Comparison of ENCODE assay signal across 9 cellular contexts in genomic region chr1:9180077-9180819, GRCh38. TPM values are rescaled to one million over a fixed set of nuclear protein-coding genes. Genes with fewer than 3 reads are reported as not detected.
A peak's percentile ranks its signal among the peaks of the same experiment; 100 is the strongest.
DNase-seq lines count a peak whose midpoint lies in the region; ATAC-seq and TF ChIP-seq lines count a peak whose summit lies in the region.
"Had no signal": no experiment of that assay in that cellular context is flagged by ENCODE, and none has a peak within 500 bp of the region (broad histone marks: within the 10 kb centered on the region; RNA-seq: fewer than 3 reads in every experiment).

No MANE protein-coding gene starts in this region.

- CTCF ChIA-PET in SK-N-SH (lab: Yijun Ruan, JAX) = interaction anchor here (0.6 to 2.9 kb wide), 19 partner anchors 9 to 311 kb away, joined by 3 to 15 read pairs (median 4); no protein-coding TSS in a partner anchor

- H3K9me2 ChIP-seq in SK-N-SH = no peaks in the 10 kb centered on the region

- no peak for TF ChIP-seq POLR2A in stomach (IDR thresholded peaks at IDR 0.05)

- H3K4me1 Mint-ChIP-seq in stimulated activated naive B cell treated with anti-CD40 and anti-IgM and Interleukin-4, amounts not matched to agents 10 μg/mL and 1 μg/mL and 100 μg/mL, for 72 hours = peaks cover 9 to 13% of the 10 kb centered on the region in 2 donors

- 69% methylated on average over 8 of the region's 9 CpGs for WGBS in SK-N-SH (ENCODE audit: low lambda C conversion rate)
- WGBS in stomach, 5 donors = 70 to 79% (median 73%) methylated on average over 9 of the region's 9 CpGs

- H3K79me2 ChIP-seq in SK-N-SH (ENCODE audit: insufficient read depth) = peaks cover 79% of the 10 kb centered on the region

- no peak overlapping the region for H3K27ac Mint-ChIP-seq in stimulated activated naive B cell treated with anti-CD40 and anti-IgM and Interleukin-4, amounts not matched to agents 10 μg/mL and 1 μg/mL and 100 μg/mL, for 72 hours

- TF ChIP-seq RAD21 in SK-N-SH (IDR thresholded peaks at IDR 0.05; ENCODE audit: low read length) = no peak

- H2AFZ ChIP-seq in SK-N-SH (ENCODE audit: low read depth) = no peak overlapping the region

- TF ChIP-seq CTCF in SK-N-SH (IDR thresholded peaks at IDR 0.05) (no peak), RWPE2 (IDR thresholded peaks at IDR 0.05; ENCODE audit: poor library complexity, severe bottlenecking) (no peak), foreskin keratinocyte (conservative IDR thresholded peaks at IDR 0.05) (no peak), stomach (IDR thresholded peaks at IDR 0.05) (no peak)

- peak overlapping the region; percentile 75 to 87 for H3K4me3 ChIP-seq in SK-N-SH (ENCODE audit: low read depth in 2 of 2, low read length in 1 of 2)
- no peak overlapping the region for H3K4me3 ChIP-seq in RWPE2 (ENCODE audit: severe bottlenecking)
- H3K4me3 ChIP-seq in stomach = peak overlapping the region in 2 of 4 donors; percentile 84 to 87

- H3F3A ChIP-seq in SK-N-SH (replicated peaks; ENCODE audit: insufficient read depth) = no peaks in the 10 kb centered on the region

- H3K4me1 ChIP-seq in SK-N-SH (ENCODE audit: control insufficient read depth in 1 of 2, insufficient read depth in 2 of 2, low read depth in 1 of 2, low read length in 1 of 2) (peaks cover 0 to 32% of the 10 kb centered on the region in 2 experiments; a peak in 1 of 4 replicates), RWPE2 (ENCODE audit: insufficient read depth, poor library complexity, severe bottlenecking) (peaks cover 8% of the 10 kb centered on the region), foreskin keratinocyte (peaks cover 5% of the 10 kb centered on the region), stomach (peaks cover 30 to 54% (median 37%) of the 10 kb centered on the region in 4 donors)

- TF ChIP-seq EP300 in SK-N-SH (IDR thresholded peaks at IDR 0.05; ENCODE audit: borderline replicate concordance in 1 of 2, low read depth in 1 of 2, low read length in 1 of 2) (no peak), stomach (IDR thresholded peaks at IDR 0.05) (no peak)

- H3K9me3 Mint-ChIP-seq in stimulated activated naive B cell treated with anti-CD40 and anti-IgM and Interleukin-4, amounts not matched to agents 10 μg/mL and 1 μg/mL and 100 μg/mL, for 72 hours = no peaks in the 10 kb centered on the region

- intact Hi-C loops in stomach (cut with DNase I; ENCODE audit: low total_unique reads) = no loop called here

- POLR2A ChIA-PET in SK-N-SH (lab: Yijun Ruan, JAX) = no interaction called here

- H3K4me2 ChIP-seq in SK-N-SH = peak overlapping the region; percentile 80

- H3K27me3 Mint-ChIP-seq in stimulated activated naive B cell treated with anti-CD40 and anti-IgM and Interleukin-4, amounts not matched to agents 10 μg/mL and 1 μg/mL and 100 μg/mL, for 72 hours = peaks cover 29 to 53% of the 10 kb centered on the region in 2 donors

- H3K27me3 ChIP-seq in SK-N-SH (ENCODE audit: insufficient read depth) = no peaks in the 10 kb centered on the region
- H3K27me3 ChIP-seq in RWPE2 (ENCODE audit: insufficient read depth, poor library complexity, severe bottlenecking) = no peaks in the 10 kb centered on the region
- no peaks in the 10 kb centered on the region for H3K27me3 ChIP-seq in foreskin keratinocyte
- peaks cover 0 to 31% (median 5%) of the 10 kb centered on the region in 3 donors for H3K27me3 ChIP-seq in stomach

- H3K27ac ChIP-seq in SK-N-SH (ENCODE audit: low read depth in 2 of 2, low read length in 1 of 2) (no peak overlapping the region), RWPE2 (ENCODE audit: poor library complexity, severe bottlenecking) (no peak overlapping the region), foreskin keratinocyte (no peak overlapping the region), stomach (peak overlapping the region in 3 of 5 donors; percentile 72 to 85 (median 81))

- no peaks in the 10 kb centered on the region for H3K36me3 Mint-ChIP-seq in stimulated activated naive B cell treated with anti-CD40 and anti-IgM and Interleukin-4, amounts not matched to agents 10 μg/mL and 1 μg/mL and 100 μg/mL, for 72 hours

- ATAC-seq in SK-N-SH treated with all-trans-retinoic acid at 6 μM for 48 hours = no peak
- ATAC-seq in RWPE2 (ENCODE audit: low read depth) = peak; percentile 24; the same call in 1 of the 3 replicates
- ATAC-seq in foreskin keratinocyte = peak; percentile 19
- ATAC-seq in stimulated activated naive B cell treated with anti-CD40 and anti-IgM and Interleukin-4, amounts not matched to agents 10 μg/mL and 1 μg/mL and 100 μg/mL, for 72 hours (replicated peaks) = no peak
- ATAC-seq in HG03097 (IDR thresholded peaks at IDR 0.05; ENCODE audit: low FRiP score, unreplicated experiment) = no peak

- H3K9me3 ChIP-seq in SK-N-SH = no peaks in the 10 kb centered on the region
- no peaks in the 10 kb centered on the region for H3K9me3 ChIP-seq in RWPE2 (ENCODE audit: severe bottlenecking)
- no peaks in the 10 kb centered on the region for H3K9me3 ChIP-seq in stomach

- H4K20me1 ChIP-seq in SK-N-SH (ENCODE audit: insufficient read depth) = peaks cover 59% of the 10 kb centered on the region

- H3K4me3 Mint-ChIP-seq in stimulated activated naive B cell treated with anti-CD40 and anti-IgM and Interleukin-4, amounts not matched to agents 10 μg/mL and 1 μg/mL and 100 μg/mL, for 72 hours = no peak overlapping the region

- no peak overlapping the region for H3K9ac ChIP-seq in SK-N-SH

- H3K36me3 ChIP-seq in SK-N-SH (replicated peaks in 1 of 2; ENCODE audit: control insufficient read depth in 1 of 2, insufficient read depth in 2 of 2, low read length in 1 of 2) = peaks cover 11 to 14% of the 10 kb centered on the region in 2 experiments
- 0 out of 2 replicates have a peak, but pooled peaks cover 5% of the 10 kb centered on the region for H3K36me3 ChIP-seq in RWPE2 (ENCODE audit: low read depth)
- peaks cover 0 to 4% (median 3%) of the 10 kb centered on the region in 4 donors for H3K36me3 ChIP-seq in stomach

- DNase-seq in SK-N-SH (no peak), RWPE2 (ENCODE audit: low spot score) (no peak), foreskin keratinocyte (peak; percentile 20 to 61), stomach (no peak), NCI-H446 (lab: John Stamatoyannopoulos, UW) (no peak)
- no peak for DNase-seq in stimulated activated naive B cell treated with anti-CD40 and anti-IgM and Interleukin-4, amounts not matched to agents 10 μg/mL and 1 μg/mL and 100 μg/mL, for 72 hours
- DNase-seq: kidney glomerular epithelial cell had no signal

TF ChIP-seq in SK-N-SH, 30 proteins besides CTCF, POLR2A, EP300 and RAD21 (continues in another document):
- TF ChIP-seq, protein P1, sequence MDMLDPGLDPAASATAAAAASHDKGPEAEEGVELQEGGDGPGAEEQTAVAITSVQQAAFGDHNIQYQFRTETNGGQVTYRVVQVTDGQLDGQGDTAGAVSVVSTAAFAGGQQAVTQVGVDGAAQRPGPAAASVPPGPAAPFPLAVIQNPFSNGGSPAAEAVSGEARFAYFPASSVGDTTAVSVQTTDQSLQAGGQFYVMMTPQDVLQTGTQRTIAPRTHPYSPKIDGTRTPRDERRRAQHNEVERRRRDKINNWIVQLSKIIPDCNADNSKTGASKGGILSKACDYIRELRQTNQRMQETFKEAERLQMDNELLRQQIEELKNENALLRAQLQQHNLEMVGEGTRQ (IDR thresholded peaks at IDR 0.05; ENCODE audit: borderline replicate concordance, low read depth, low read length) = no peak
- TF ChIP-seq GATA2 (CRISPR knock-in tag; IDR thresholded peaks at IDR 0.05) (no peak), PBX3 (IDR thresholded peaks at IDR 0.05) (no peak), RCOR1 (IDR thresholded peaks at IDR 0.05; ENCODE audit: low read length) (no peak)

TF ChIP-seq in SK-N-SH treated with all-trans-retinoic acid at 6 μM for 48 hours, 23 proteins besides CTCF, POLR2A, EP300 and RAD21 (continues in another document):
- TF ChIP-seq ZNF70 (CRISPR knock-in tag; IDR thresholded peaks at IDR 0.05) (no peak), GLIS3 (CRISPR knock-in tag; IDR thresholded peaks at IDR 0.05) (no peak), TOX (CRISPR knock-in tag; IDR thresholded peaks at IDR 0.05; ENCODE audit: borderline replicate concordance) (no peak), OSR1 (CRISPR knock-in tag; IDR thresholded peaks at IDR 0.05) (no peak), RARB (CRISPR knock-in tag; IDR thresholded peaks at IDR 0.05) (no peak)
- TF ChIP-seq, protein P2, sequence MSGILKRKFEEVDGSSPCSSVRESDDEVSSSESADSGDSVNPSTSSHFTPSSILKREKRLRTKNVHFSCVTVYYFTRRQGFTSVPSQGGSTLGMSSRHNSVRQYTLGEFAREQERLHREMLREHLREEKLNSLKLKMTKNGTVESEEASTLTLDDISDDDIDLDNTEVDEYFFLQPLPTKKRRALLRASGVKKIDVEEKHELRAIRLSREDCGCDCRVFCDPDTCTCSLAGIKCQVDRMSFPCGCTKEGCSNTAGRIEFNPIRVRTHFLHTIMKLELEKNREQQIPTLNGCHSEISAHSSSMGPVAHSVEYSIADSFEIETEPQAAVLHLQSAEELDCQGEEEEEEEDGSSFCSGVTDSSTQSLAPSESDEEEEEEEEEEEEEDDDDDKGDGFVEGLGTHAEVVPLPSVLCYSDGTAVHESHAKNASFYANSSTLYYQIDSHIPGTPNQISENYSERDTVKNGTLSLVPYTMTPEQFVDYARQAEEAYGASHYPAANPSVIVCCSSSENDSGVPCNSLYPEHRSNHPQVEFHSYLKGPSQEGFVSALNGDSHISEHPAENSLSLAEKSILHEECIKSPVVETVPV (CRISPR knock-in tag; IDR thresholded peaks at IDR 0.05) = no peak

RNA-seq across cellular contexts. Expression of gene GPR157, which starts 51.3 kb away (rescaled TPM):
- polyA plus RNA-seq in SK-N-SH (2012; rRNA removed) (1.8 and 2.1 TPM in 2 replicates), foreskin keratinocyte (1.5 and 1.7 TPM in 2 replicates), stomach (1 to 10 TPM in 2 of 3 donors, under 1 TPM in 1; 0.15 to 3.7 (median 1.1) TPM)
- 1.1 and 1.4 TPM in 2 replicates for polyA plus RNA-seq in SK-N-SH (2012; cell fraction: cytosol; rRNA removed)
- polyA plus RNA-seq in SK-N-SH (2012; cell fraction: nucleus; rRNA removed) = 4.3 and 5.7 TPM in 2 replicates
- total RNA-seq in foreskin keratinocyte (4.9 and 5.0 TPM in 2 replicates), stomach (10 to 100 TPM in 1 of 5 donors, 1 to 10 TPM in 4; 3.1 to 16.5 (median 7.0) TPM)

RNA-seq across cellular contexts. Expression of gene H6PD, which starts 54.3 kb away (rescaled TPM):
- 16.2 and 19.1 TPM in 2 replicates for polyA plus RNA-seq in SK-N-SH (2012; rRNA removed)
- 10.0 and 13.9 TPM in 2 replicates for polyA plus RNA-seq in SK-N-SH (2012; cell fraction: cytosol; rRNA removed)
- 23.2 and 26.0 TPM in 2 replicates for polyA plus RNA-seq in SK-N-SH (2012; cell fraction: nucleus; rRNA removed)
- total RNA-seq in foreskin keratinocyte = 5.0 and 8.7 TPM in 2 replicates
- polyA plus RNA-seq in foreskin keratinocyte = 1.8 and 2.9 TPM in 2 replicates
- 10 to 100 TPM; 17.9 to 54.3 (median 34.9) TPM for total RNA-seq in stomach
- polyA plus RNA-seq in stomach = 1 to 10 TPM; 3.2 to 9.2 (median 7.5) TPM

Comparison
In these comparisons a context has a peak if more than half of its experiments do, and no peak if none do; other contexts are left out.
1. DNase-seq: peak in foreskin keratinocyte (2 of 2); none in SK-N-SH (single experiment), RWPE2 (single experiment), stomach (single experiment), stimulated activated naive B cell treated with anti-CD40 and anti-IgM and Interleukin-4, amounts not matched to agents 10 μg/mL and 1 μg/mL and 100 μg/mL, for 72 hours (single experiment) and NCI-H446 (0 of 2).
2. H3K27ac ChIP-seq: peak in stomach (3 of 5); none in SK-N-SH (0 of 2), RWPE2 (single experiment) and foreskin keratinocyte (single experiment).
3. ATAC-seq: peak in RWPE2 (single experiment) and foreskin keratinocyte (single experiment); none in SK-N-SH treated with all-trans-retinoic acid at 6 μM for 48 hours (single experiment), stimulated activated naive B cell treated with anti-CD40 and anti-IgM and Interleukin-4, amounts not matched to agents 10 μg/mL and 1 μg/mL and 100 μg/mL, for 72 hours (0 of 2) and HG03097 (single experiment).